ENCODE assay signal across 27 cellular contexts in genomic region chr17:10815318-10815717, GRCh38. TPM values are rescaled to one million over a fixed set of nuclear protein-coding genes. Genes with fewer than 3 reads are reported as not detected.
A peak's percentile ranks its signal among the peaks of the same experiment; 100 is the strongest.
DNase-seq lines count a peak whose midpoint lies in the region; FAIRE-seq and TF ChIP-seq lines count a peak whose summit lies in the region.
"Had no signal": no experiment of that assay in that cellular context is flagged by ENCODE, and none has a peak within 500 bp of the region (broad histone marks: within the 10 kb centered on the region; RNA-seq: fewer than 3 reads in every experiment).

No MANE protein-coding gene starts in this region.

- FAIRE-seq in H1 (lab: Jason Lieb, UNC) = no peak
- FAIRE-seq: G401.6, GM12878, H54 had no signal

- H2AK5ac ChIP-seq in H1 (ENCODE audit: low read depth, low read length) (no peak overlapping the region), neuronal stem cell (ENCODE audit: low read depth, low read length) (peak overlapping the region; percentile 67)

- H3K9me3 ChIP-seq in H1 (ENCODE audit: insufficient read depth in 2 of 2, low read depth in 1 of 2, low read length in 1 of 2) = no peaks in the 10 kb centered on the region
- H3K9me3 ChIP-seq in neuronal stem cell (replicated peaks in 1 of 2; ENCODE audit: control insufficient read depth in 2 of 2, insufficient read depth in 1 of 2, low read depth in 1 of 2, low read length in 2 of 2) = no peaks in the 10 kb centered on the region
- H3K9me3 ChIP-seq in transverse colon = no peaks in the 10 kb centered on the region
- H3K9me3 ChIP-seq: Caco-2, SK-N-SH had no signal

- no peaks in the 10 kb centered on the region for H3K27me3 ChIP-seq in H1 (replicated peaks in 1 of 4; ENCODE audit: control insufficient read depth in 3 of 4, extremely low read depth in 1 of 4, insufficient read depth in 3 of 4, low read length in 3 of 4)
- H3K27me3 ChIP-seq in neuronal stem cell (ENCODE audit: control insufficient read depth in 3 of 3, insufficient read depth in 3 of 3, low read depth in 1 of 3, low read length in 3 of 3) = no peaks in the 10 kb centered on the region
- no peaks in the 10 kb centered on the region for H3K27me3 ChIP-seq in transverse colon

- no peak for TF ChIP-seq RAD21 in H1 (IDR thresholded peaks at IDR 0.05 in 1 of 2, conservative IDR thresholded peaks at IDR 0.05 in 1 of 2; ENCODE audit: low read depth in 2 of 2, low read length in 2 of 2)

- no peak overlapping the region for H2BK120ac ChIP-seq in H1 (replicated peaks; ENCODE audit: low read depth, low read length)
- H2BK120ac ChIP-seq in neuronal stem cell (ENCODE audit: low read depth, low read length) = no peak overlapping the region

- TF ChIP-seq CTCF in H1 (IDR thresholded peaks at IDR 0.05; ENCODE audit: control extremely low read depth in 1 of 3, insufficient read depth in 1 of 3, low read depth in 1 of 3, low read length in 3 of 3) (no peak), transverse colon (IDR thresholded peaks at IDR 0.05) (no peak)

- no peak overlapping the region for H2BK20ac ChIP-seq in H1 (ENCODE audit: low read length)

- no peaks in the 10 kb centered on the region for H3K23me2 ChIP-seq in H1 (ENCODE audit: low read depth, low read length)

- H3K27ac ChIP-seq in H1 (ENCODE audit: low read depth, low read length) = no peak overlapping the region
- no peak overlapping the region for H3K27ac ChIP-seq in neuronal stem cell (replicated peaks; ENCODE audit: low read length)
- H3K27ac ChIP-seq in transverse colon = peak overlapping the region; percentile 66 to 83 (median 80)
- H3K27ac ChIP-seq: KMS-11 had no signal

- H2BK12ac ChIP-seq in H1 (ENCODE audit: low read depth, low read length) = no peak overlapping the region
- H2BK12ac ChIP-seq in neuronal stem cell (ENCODE audit: low read length) = no peak overlapping the region

- WGBS in H1 (ENCODE audit: extremely low coverage in 1 of 2, insufficient coverage in 1 of 2, insufficient read length in 1 of 2, insufficient replicate concordance in 2 of 2, low coverage in 1 of 2, low lambda C conversion rate in 2 of 2, missing lambda C conversion rate in 1 of 2), 2 experiments = 86% methylated on average over 5 of the region's 5 CpGs; no CpG with 5 or more reads in 1 of the 2 experiments
- WGBS in neuronal stem cell (ENCODE audit: extremely low coverage in 2 of 2, insufficient read length in 2 of 2, insufficient replicate concordance in 1 of 2), 2 donors = no CpG with 5 or more reads among the region's 5 CpGs
- WGBS in transverse colon (ENCODE audit: low coverage in 1 of 2), 2 donors = 34 to 37% methylated on average over 4 to 5 of the region's 5 CpGs

- CTCF ChIA-PET in H1 (lab: Charles Lee; ENCODE audit: partially characterized antibody) = interaction anchor here (1.1 to 1.9 kb wide), 4 partner anchors 10 to 78 kb away, joined by 3 to 5 read pairs (median 4); no protein-coding TSS in a partner anchor

- H2BK5ac ChIP-seq in H1 (ENCODE audit: low read depth, low read length) = no peak overlapping the region
- H2BK5ac ChIP-seq in neuronal stem cell (ENCODE audit: low read length) = no peak overlapping the region

- H3K79me1 ChIP-seq in H1 (ENCODE audit: low read depth, low read length) (no peaks in the 10 kb centered on the region), neuronal stem cell (ENCODE audit: low read depth, low read length) (no peaks in the 10 kb centered on the region)

- H3K36me3 ChIP-seq in H1 (ENCODE audit: control insufficient read depth in 2 of 4, insufficient read depth in 4 of 4, low read length in 3 of 4) (no peaks in the 10 kb centered on the region), neuronal stem cell (replicated peaks in 1 of 2; ENCODE audit: control insufficient read depth in 2 of 2, insufficient read depth in 2 of 2, low read length in 2 of 2) (no peaks in the 10 kb centered on the region), transverse colon (no peaks in the 10 kb centered on the region)

- no peak overlapping the region for H4K5ac ChIP-seq in H1 (ENCODE audit: insufficient read length, low read depth, low read length)

- no peak overlapping the region for H3K9ac ChIP-seq in H1 (replicated peaks in 1 of 4; ENCODE audit: extremely low read depth in 1 of 4, low read depth in 3 of 4, low read length in 3 of 4)
- no peak overlapping the region for H3K9ac ChIP-seq in neuronal stem cell (ENCODE audit: low read depth, low read length, poor library complexity)
- H3K9ac ChIP-seq: KMS-11, SK-N-SH had no signal

- H3K4me2 ChIP-seq in H1 (ENCODE audit: insufficient read depth in 1 of 2, low read depth in 2 of 2, low read length in 2 of 2) (no peak overlapping the region), neuronal stem cell (ENCODE audit: insufficient read depth, low read length, poor library complexity, severe bottlenecking) (no peak overlapping the region)
- H3K4me2 ChIP-seq: KMS-11, SK-N-SH had no signal

- H4K91ac ChIP-seq in H1 (replicated peaks; ENCODE audit: insufficient read length, low read length) = no peak overlapping the region
- no peak overlapping the region for H4K91ac ChIP-seq in neuronal stem cell (ENCODE audit: low read depth, low read length, poor library complexity)

- H3K23ac ChIP-seq in H1 (ENCODE audit: insufficient read length) (no peak overlapping the region), neuronal stem cell (ENCODE audit: low read depth, low read length, poor library complexity) (no peak overlapping the region)

- no peak for TF ChIP-seq EP300 in H1 (IDR thresholded peaks at IDR 0.05; ENCODE audit: borderline replicate concordance in 1 of 2, low read depth in 2 of 2, low read length in 2 of 2)
- TF ChIP-seq EP300 in transverse colon (IDR thresholded peaks at IDR 0.05; ENCODE audit: low read depth) = no peak

- DNase-seq in HT-29 (ENCODE audit: low spot score) = peak; percentile 25
- no peak for DNase-seq in H1 (ENCODE audit: low read depth in 1 of 2, low spot score in 2 of 2)
- DNase-seq in neuronal stem cell (ENCODE audit: low spot score) = no peak
- peak; percentile 82 for DNase-seq in transverse colon
- no peak for DNase-seq in activated CD4-positive, alpha-beta T cell treated with anti-CD3 and anti-CD28 coated beads, Interleukin-2, amount 50 U/mL, for 1 hour
- DNase-seq in NCI-H2196 (lab: John Stamatoyannopoulos, UW; ENCODE audit: unreplicated experiment) = no peak
- no peak for DNase-seq in HPDE6-E6E7 (ENCODE audit: extremely low spot score)
- DNase-seq: C1 segment of cervical spinal cord; Caco-2; CD8-positive, alpha-beta T cell; NCI-H1092; NCI-H1417 treated with DMSO at 0.1 percent for 48 hours; NCI-H1694 treated with DMSO at 0.1 percent for 48 hours; NCI-H2081; NCI-H226; NCI-H510A; NCI-H69; SHP77 treated with DMSO at 0.1 percent for 48 hours; SK-N-SH; SW 1271 had no signal

- intact Hi-C loops in transverse colon (cut with DNase I; ENCODE audit: low total_unique reads) = no loop called here

- H3K18ac ChIP-seq in H1 (ENCODE audit: extremely low read depth, low read length) (no peak overlapping the region), neuronal stem cell (ENCODE audit: low read length) (no peak overlapping the region)

- in situ Hi-C loops in transverse colon (cut with MboI; ENCODE audit: low pct_ligation_motif_present in 1 of 4, low pct_unique_long_range_greater_than_20kb in 1 of 4, low sequenced_read_pairs in 3 of 4) = no loop called here

- H3K14ac ChIP-seq in H1 (ENCODE audit: insufficient read length) (no peak overlapping the region), neuronal stem cell (ENCODE audit: low read length) (no peak overlapping the region)

- no peak overlapping the region for H2AFZ ChIP-seq in H1 (ENCODE audit: low read length)
- H2AFZ ChIP-seq in neuronal stem cell (ENCODE audit: low read length) = no peak overlapping the region

- H3K56ac ChIP-seq in H1 (replicated peaks; ENCODE audit: insufficient read length, low read depth, low read length) = no peak overlapping the region

- H3K79me2 ChIP-seq in H1 (ENCODE audit: control insufficient read depth in 1 of 2, insufficient read depth in 2 of 2, low read length in 2 of 2) = no peaks in the 10 kb centered on the region

- no peak overlapping the region for H2BK15ac ChIP-seq in H1 (ENCODE audit: low read length)
- no peak overlapping the region for H2BK15ac ChIP-seq in neuronal stem cell (ENCODE audit: low read length)

- TF ChIP-seq POLR2A in H1 (IDR thresholded peaks at IDR 0.05; ENCODE audit: control extremely low read depth in 1 of 2, low read depth in 2 of 2, low read length in 2 of 2) = no peak
- peak; percentile 12 for TF ChIP-seq POLR2A in transverse colon (IDR thresholded peaks at IDR 0.05)

- peak overlapping the region; percentile 59 for H3K4ac ChIP-seq in H1 (replicated peaks; ENCODE audit: insufficient read length, low read depth, low read length)
- H3K4ac ChIP-seq in neuronal stem cell (ENCODE audit: low read length) = no peak overlapping the region

- no peaks in the 10 kb centered on the region for H4K20me1 ChIP-seq in H1 (replicated peaks in 1 of 2; ENCODE audit: control insufficient read depth in 1 of 2, insufficient read depth in 2 of 2, low read length in 2 of 2)

- POLR2A ChIA-PET in H1 (lab: Charles Lee; ENCODE audit: partially characterized antibody) = interaction anchor here (1.2 kb wide), 1 partner anchor 23 kb away, joined by 3 read pairs; the partner anchor contains the start of gene PIRT

- H4K8ac ChIP-seq in H1 (ENCODE audit: extremely low read depth, insufficient read depth, low read length) = no peak overlapping the region
- no peak overlapping the region for H4K8ac ChIP-seq in neuronal stem cell (ENCODE audit: low read depth, low read length)

- H3K4me3 ChIP-seq in H1 (ENCODE audit: extremely low read depth in 1 of 4, insufficient read depth in 2 of 4, low read depth in 3 of 4, low read length in 4 of 4) = no peak overlapping the region
- peak overlapping the region in 1 of 2 donors; percentile 7 for H3K4me3 ChIP-seq in neuronal stem cell (ENCODE audit: low read length in 2 of 2)
- H3K4me3 ChIP-seq in transverse colon = no peak overlapping the region
- H3K4me3 ChIP-seq: GM12878 had no signal

- H3K4me1 ChIP-seq in H1 (replicated peaks in 1 of 4; ENCODE audit: control insufficient read depth in 3 of 4, insufficient read depth in 4 of 4, low read length in 3 of 4) (no peaks in the 10 kb centered on the region), neuronal stem cell (ENCODE audit: control insufficient read depth in 2 of 2, insufficient read depth in 1 of 2, low read depth in 1 of 2, low read length in 2 of 2) (no peaks in the 10 kb centered on the region), transverse colon (peaks cover 3 to 36% (median 29%) of the 10 kb centered on the region in 4 donors)
- H3K4me1 ChIP-seq: Caco-2 had no signal

RNA-seq across cellular contexts. Expression of gene TMEM238L, which starts 11.4 kb away (rescaled TPM):
- total RNA-seq in HT-29 (2014; rRNA removed; shearing (Covaris generic)) = 4.7 and 4.8 TPM in 2 replicates
- not detected in 2 replicates for total RNA-seq in H1 (2021; fragmentation: NEBNext Ultra II Directional; extraction: Animal tissue kit (Norgen Biotek cat#: 25700))
- polyA plus RNA-seq in H1 (2011; rRNA removed) = not detected in 2 replicates
- not detected for polyA plus RNA-seq in H1 (2011; cell fraction: cytosol; rRNA removed)
- polyA plus RNA-seq in H1 (2011; cell fraction: nucleus; rRNA removed) = not detected
- polyA plus RNA-seq in H1 (2012, experiment 1 of 2) = not detected in 4 replicates
- polyA plus RNA-seq in H1 (2012, experiment 2 of 2) = not detected
- polyA plus RNA-seq in H1 (2013, experiment 1 of 2) = not detected
- not detected for polyA plus RNA-seq in H1 (2013, experiment 2 of 2)
- polyA minus RNA-seq in H1 (2011; rRNA and poly(A)+ RNA removed) = not detected in 2 replicates
- not detected for polyA minus RNA-seq in H1 (2011; cell fraction: cytosol; rRNA and poly(A)+ RNA removed)
- not detected for polyA minus RNA-seq in H1 (2011; cell fraction: nucleus; rRNA and poly(A)+ RNA removed)
- polyA plus RNA-seq in neuronal stem cell (2013, experiment 1 of 2) = not detected
- not detected for polyA plus RNA-seq in neuronal stem cell (2013, experiment 2 of 2)
- 10 to 100 TPM; 34.4 to 66.5 (median 42.5) TPM for total RNA-seq in transverse colon
- total RNA-seq: A673; Caco-2; CD8-positive, alpha-beta T cell; GM12878; OCI-LY7 had no signal
- polyA plus RNA-seq: GM12878, IgD-negative memory B cell, SK-N-SH had no signal

RNA-seq across cellular contexts. Expression of gene PIRT, which starts 22.6 kb away (rescaled TPM):
- total RNA-seq in HT-29 (2014; rRNA removed; shearing (Covaris generic)) = not detected in 2 replicates
- not detected in 2 replicates for total RNA-seq in H1 (2021; fragmentation: NEBNext Ultra II Directional; extraction: Animal tissue kit (Norgen Biotek cat#: 25700))
- 0.03 TPM in 1 of 2 replicates, not detected in the other for polyA plus RNA-seq in H1 (2011; rRNA removed)
- not detected for polyA plus RNA-seq in H1 (2011; cell fraction: cytosol; rRNA removed)
- polyA plus RNA-seq in H1 (2011; cell fraction: nucleus; rRNA removed) = not detected
- polyA plus RNA-seq in H1 (2012, experiment 1 of 2) = not detected in 4 replicates
- polyA plus RNA-seq in H1 (2012, experiment 2 of 2) = not detected
- polyA plus RNA-seq in H1 (2013, experiment 1 of 2) = not detected
- not detected for polyA plus RNA-seq in H1 (2013, experiment 2 of 2)
- polyA minus RNA-seq in H1 (2011; rRNA and poly(A)+ RNA removed) = 0.05 TPM in 1 of 2 replicates, not detected in the other
- not detected for polyA minus RNA-seq in H1 (2011; cell fraction: cytosol; rRNA and poly(A)+ RNA removed)
- not detected for polyA minus RNA-seq in H1 (2011; cell fraction: nucleus; rRNA and poly(A)+ RNA removed)
- not detected for polyA plus RNA-seq in neuronal stem cell (2013, experiment 1 of 2)
- polyA plus RNA-seq in neuronal stem cell (2013, experiment 2 of 2) = not detected
- total RNA-seq in transverse colon = 1 to 10 TPM in 3 of 4 donors, not detected in 1; 2.4 to 6.4 (median 2.5) TPM
- total RNA-seq: A673; Caco-2; CD8-positive, alpha-beta T cell; GM12878; OCI-LY7 had no signal
- polyA plus RNA-seq: GM12878, IgD-negative memory B cell, SK-N-SH had no signal

Comparison
In these comparisons a context has a peak if more than half of its experiments do, and no peak if none do; other contexts are left out.
1. DNase-seq: peak in HT-29 (single experiment) and transverse colon (single experiment); none in H1 (0 of 2), neuronal stem cell (single experiment), activated CD4-positive, alpha-beta T cell treated with anti-CD3 and anti-CD28 coated beads, Interleukin-2, amount 50 U/mL, for 1 hour (single experiment), NCI-H2196 (single experiment) and HPDE6-E6E7 (single experiment).
2. H3K27ac ChIP-seq: peak in transverse colon (4 of 4); none in H1 (single experiment) and neuronal stem cell (single experiment).